ENCODE assay signal across 18 cellular contexts in genomic region chr10:26509311-26509710, GRCh38.
"Had no signal": no experiment of that assay in that cellular context is flagged by ENCODE, and none has a peak within 500 bp of the region (broad histone marks: within the 10 kb centered on the region; RNA-seq: fewer than 3 reads in every experiment).

No MANE protein-coding gene starts in this region.

- H3K27ac ChIP-seq: esophagus muscularis mucosa, left ventricle myocardium inferior, prostate gland, skin epidermis, transverse colon had no signal

- DNase-seq: activated CD4-positive, alpha-beta T cell treated with anti-CD3 and anti-CD28 coated beads, Interleukin-2, amount 50 U/mL, for 1 hour; activated CD8-positive, alpha-beta memory T cell treated with anti-CD3 and anti-CD28 coated beads for 24 hours; activated naive CD4-positive, alpha-beta T cell treated with anti-CD3 and anti-CD28 coated beads, Interleukin-2, amount 50 U/mL, for 16 hours; activated T-cell treated with anti-CD3 and anti-CD28 coated beads for 4 hours; amniotic stem cell; hippocampal formation; left ventricle myocardium inferior; mucosa of descending colon; nephron progenitor cell; right cardiac atrium; stimulated activated CD4-positive, alpha-beta T cell treated with anti-CD3 and anti-CD28 coated beads, Interleukin-15, amount 100 ng/mL, for 24 hours; stimulated activated CD4-positive, alpha-beta T cell treated with anti-CD3 and anti-CD28 coated beads, Interleukin-4, amount 100 ng/mL, for 1 hour; stimulated activated naive CD8-positive, alpha-beta T cell treated with anti-CD3 and anti-CD28 coated beads, Interleukin-15, Interleukin-2, amounts not matched to agents 100 U/mL and 50 U/mL, for 24 hours; transverse colon had no signal

- H3K36me3 ChIP-seq: prostate gland had no signal

- H3K4me3 ChIP-seq: esophagus muscularis mucosa, left ventricle myocardium inferior, mucosa of descending colon, prostate gland, skin epidermis, transverse colon had no signal

- H3K9me3 Mint-ChIP-seq: activated T-helper 2 cell treated with anti-CD3 and anti-CD28 coated beads, Interferon-gamma antibody, Interleukin-2, Interleukin-4, amounts not matched to agents 10 μg/mL and 5 μg/mL and 100 μg/mL, durations not matched to agents 14 hours and 24 hours and 36 hours had no signal

- H3K9me3 ChIP-seq: mucosa of descending colon, prostate gland, transverse colon had no signal

- H3K27me3 ChIP-seq: esophagus muscularis mucosa, transverse colon had no signal

- H3K4me3 Mint-ChIP-seq: nephron progenitor cell had no signal

- H3K27ac Mint-ChIP-seq: activated T-helper 2 cell treated with anti-CD3 and anti-CD28 coated beads, Interferon-gamma antibody, Interleukin-2, Interleukin-4, amounts not matched to agents 10 μg/mL and 5 μg/mL and 100 μg/mL, durations not matched to agents 14 hours and 24 hours and 36 hours; nephron progenitor cell had no signal

- ATAC-seq: mucosa of descending colon; right cardiac atrium; stimulated activated naive CD8-positive, alpha-beta T cell treated with anti-CD3 and anti-CD28 coated beads, Interleukin-15, Interleukin-2, amounts not matched to agents 100 U/mL and 50 U/mL, for 24 hours had no signal

- H3K4me1 ChIP-seq: esophagus muscularis mucosa, left ventricle myocardium inferior, prostate gland, transverse colon had no signal

- H3K4me1 Mint-ChIP-seq: nephron progenitor cell had no signal
